26 cellular contexts compared by ENCODE assay signal in the genomic region with DNA sequence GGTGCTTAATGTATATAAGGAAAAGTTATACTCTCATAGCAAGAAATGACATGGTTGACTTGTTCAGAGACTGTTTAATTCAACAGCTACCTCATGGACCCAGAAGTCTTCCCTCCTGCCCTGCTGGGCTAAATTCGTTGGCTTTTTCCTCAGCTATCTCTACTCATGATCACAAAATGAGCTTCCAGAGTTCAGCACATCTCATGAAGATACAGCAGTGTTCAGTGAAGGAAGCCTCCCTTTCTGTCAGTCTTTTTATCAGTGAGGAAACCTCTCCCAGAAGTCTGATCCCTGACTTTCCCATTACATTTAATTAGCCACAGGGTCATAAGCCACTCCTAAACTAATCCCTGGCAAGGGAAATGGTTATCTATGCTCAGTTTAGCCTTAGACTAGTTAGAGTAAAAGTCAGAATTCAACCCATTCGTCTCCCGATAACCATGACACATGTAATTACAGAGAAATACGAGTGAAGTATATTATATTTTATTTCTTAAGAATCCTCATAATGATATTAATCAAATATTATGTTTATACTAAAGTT.
"Had no signal": no experiment of that assay in that cellular context is flagged by ENCODE, and none has a peak within 500 bp of the region (broad histone marks: within the 10 kb centered on the region; RNA-seq: fewer than 3 reads in every experiment).

No MANE protein-coding gene starts in this region.

- H3K9ac ChIP-seq: KMS-11 had no signal

- H3K4me3 ChIP-seq: cardiac muscle cell, SJSA1 had no signal

- H3K27me3 ChIP-seq: brain microvascular endothelial cell, cardiac muscle cell, SJSA1 had no signal

- DNase-seq: activated CD4-positive, alpha-beta memory T cell treated with anti-CD3 and anti-CD28 coated beads, Interleukin-2, amount 10 ng/mL, durations not matched to agents 7 days and 5 days; activated CD4-positive, alpha-beta T cell treated with anti-CD3 and anti-CD28 coated beads, Interleukin-2, amount 50 U/mL, for 1 hour; activated CD4-positive, CD25-positive, alpha-beta regulatory T cell; activated gamma-delta T cell; activated naive CD4-positive, alpha-beta T cell treated with anti-CD3 and anti-CD28 coated beads, Interleukin-2, amount 10 ng/mL, durations not matched to agents 7 days and 5 days; activated naive CD8-positive, alpha-beta T cell treated with anti-CD3 and anti-CD28 coated beads for 36 hours; activated T-cell treated with anti-CD3 and anti-CD28 coated beads for 4 hours; activated T-cell treated with anti-CD3 and anti-CD28 coated beads, Interleukin-2, amount 50 U/mL, for 48 hours; brain microvascular endothelial cell; cerebellar nuclear complex; MM.1S; NCI-H1105 treated with DMSO at 0.1 percent for 48 hours; NCI-H146; NCI-H187 treated with DMSO at 0.1 percent for 48 hours; NCI-H2081 treated with DMSO at 0.1 percent for 48 hours; NCI-H446; NCI-H526; PC-3; SHP77; T-helper 17 cell; T-helper 9 cell had no signal

- H3K4me1 ChIP-seq: SJSA1 had no signal

- ATAC-seq: activated T-helper 17 cell treated with anti-CD3 and anti-CD28 coated beads, Interleukin-2, amount 50 U/mL, for 72 hours; PC-3; T-helper 17 cell had no signal

- H3K27ac ChIP-seq: brain microvascular endothelial cell, cardiac muscle cell, KMS-11, SJSA1 had no signal

- H3K4me2 ChIP-seq: KMS-11 had no signal

- FAIRE-seq: RCC 7860 had no signal

- H3K9me3 ChIP-seq: SJSA1 had no signal

- H3K36me3 ChIP-seq: brain microvascular endothelial cell, cardiac muscle cell, SJSA1 had no signal
